Comparison of ENCODE assay signal across 32 cellular contexts in genomic region chr11:76285397-76285796, GRCh38.
"Had no signal": no experiment of that assay in that cellular context is flagged by ENCODE, and none has a peak within 500 bp of the region (broad histone marks: within the 10 kb centered on the region; RNA-seq: fewer than 3 reads in every experiment).

No MANE protein-coding gene starts in this region.

- H3K27me3 Mint-ChIP-seq: activated naive CD8-positive, alpha-beta T cell treated with anti-CD3 and anti-CD28 coated beads, Interleukin-2, amount 50 U/mL, for 24 hours; activated T-cell treated with anti-CD3 and anti-CD28 coated beads, Interleukin-2, amount 50 U/mL, for 24 hours had no signal

- DNase-seq: activated CD4-positive, alpha-beta T cell treated with anti-CD3 and anti-CD28 coated beads for 48 hours; activated CD4-positive, alpha-beta T cell treated with anti-CD3 and anti-CD28 coated beads, Interleukin-2, amount 50 U/mL, for 4 hours; activated CD4-positive, CD25-positive, alpha-beta regulatory T cell treated with anti-CD3 and anti-CD28 coated beads, Interleukin-2, amount 50 U/mL, for 72 hours; activated CD8-positive, alpha-beta memory T cell treated with anti-CD3 and anti-CD28 coated beads, Interleukin-2, amount 10 ng/mL, durations not matched to agents 7 days and 5 days; activated effector memory CD4-positive, alpha-beta T cell treated with anti-CD3 and anti-CD28 coated beads, Interleukin-2, amount 50 U/mL, for 16 hours; activated naive CD4-positive, alpha-beta T cell treated with Interleukin-2 at 50 U/mL for 16 hours; activated naive CD8-positive, alpha-beta T cell treated with anti-CD3 and anti-CD28 coated beads, Interleukin-2, amount 50 U/mL, for 24 hours; activated T-cell treated with anti-CD3 and anti-CD28 coated beads, Interleukin-2, amount 50 U/mL, for 24 hours; amniotic stem cell; body of pancreas; central memory CD4-positive, alpha-beta T cell; KG1; NCI-H1048; NCI-H146; NCI-H187 treated with DMSO at 0.1 percent for 48 hours; NCI-H2081 treated with DMSO at 0.1 percent for 48 hours; NCI-H2171 treated with DMSO at 0.1 percent for 48 hours; NCI-H345; NCI-H510A; NCI-H526 treated with DMSO at 0.1 percent for 48 hours; PC-3; SHP77; SW 1271; T-helper 9 cell had no signal

- H3K27ac ChIP-seq: ascending aorta, body of pancreas, SJSA1 had no signal

- H3K4me3 Mint-ChIP-seq: activated CD8-positive, alpha-beta memory T cell treated with anti-CD3 and anti-CD28 coated beads, Interleukin-2, amount 10 ng/mL, durations not matched to agents 7 days and 5 days; activated naive CD8-positive, alpha-beta T cell treated with anti-CD3 and anti-CD28 coated beads, Interleukin-2, amount 50 U/mL, for 24 hours; activated T-cell treated with anti-CD3 and anti-CD28 coated beads, Interleukin-2, amount 50 U/mL, for 24 hours; T-helper 1 cell treated with Interleukin-12 subunit alpha and Interleukin-12 subunit beta and Interleukin-4 antibody, amounts not matched to agents 30 μg/mL and 1 μg/mL, for 36 hours; WTC11 had no signal

- FAIRE-seq: bronchial epithelial cell, RCC 7860 had no signal

- H3K4me3 ChIP-seq: ascending aorta, body of pancreas, SJSA1 had no signal

- H3K27me3 ChIP-seq: ascending aorta, body of pancreas, SJSA1 had no signal

- ATAC-seq: activated CD8-positive, alpha-beta memory T cell treated with anti-CD3 and anti-CD28 coated beads, Interleukin-2, amount 10 ng/mL, durations not matched to agents 7 days and 5 days; activated naive CD4-positive, alpha-beta T cell treated with anti-CD3 and anti-CD28 coated beads, Interleukin-2, amount 50 U/mL, for 72 hours; activated naive CD8-positive, alpha-beta T cell treated with anti-CD3 and anti-CD28 coated beads, Interleukin-2, amount 50 U/mL, for 24 hours; body of pancreas; PC-3; SK-N-SH treated with all-trans-retinoic acid at 6 μM for 48 hours; WTC11 had no signal

- H3K36me3 ChIP-seq: ascending aorta, SJSA1 had no signal

- H3K27ac Mint-ChIP-seq: activated CD8-positive, alpha-beta memory T cell treated with anti-CD3 and anti-CD28 coated beads, Interleukin-2, amount 10 ng/mL, durations not matched to agents 7 days and 5 days; activated naive CD8-positive, alpha-beta T cell treated with anti-CD3 and anti-CD28 coated beads, Interleukin-2, amount 50 U/mL, for 24 hours; activated T-cell treated with anti-CD3 and anti-CD28 coated beads, Interleukin-2, amount 50 U/mL, for 24 hours; T-helper 1 cell treated with Interleukin-12 subunit alpha and Interleukin-12 subunit beta and Interleukin-4 antibody, amounts not matched to agents 30 μg/mL and 1 μg/mL, for 36 hours; WTC11 had no signal

- H3K9me3 Mint-ChIP-seq: activated naive CD4-positive, alpha-beta T cell treated with anti-CD3 and anti-CD28 coated beads, Interleukin-2, amount 50 U/mL, for 72 hours; activated naive CD8-positive, alpha-beta T cell treated with anti-CD3 and anti-CD28 coated beads, Interleukin-2, amount 50 U/mL, for 24 hours; activated T-cell treated with anti-CD3 and anti-CD28 coated beads, Interleukin-2, amount 50 U/mL, for 24 hours; T-helper 1 cell treated with Interleukin-12 subunit alpha and Interleukin-12 subunit beta and Interleukin-4 antibody, amounts not matched to agents 30 μg/mL and 1 μg/mL, for 36 hours; WTC11 had no signal

- H3K4me1 ChIP-seq: ascending aorta, body of pancreas, SJSA1 had no signal

- H3K36me3 Mint-ChIP-seq: activated CD8-positive, alpha-beta memory T cell treated with anti-CD3 and anti-CD28 coated beads, Interleukin-2, amount 10 ng/mL, durations not matched to agents 7 days and 5 days; activated naive CD4-positive, alpha-beta T cell treated with anti-CD3 and anti-CD28 coated beads, Interleukin-2, amount 50 U/mL, for 72 hours; WTC11 had no signal

- H3K9me3 ChIP-seq: ascending aorta, body of pancreas, SJSA1 had no signal
